ENCODE assay signal across 28 cellular contexts in the genomic region with DNA sequence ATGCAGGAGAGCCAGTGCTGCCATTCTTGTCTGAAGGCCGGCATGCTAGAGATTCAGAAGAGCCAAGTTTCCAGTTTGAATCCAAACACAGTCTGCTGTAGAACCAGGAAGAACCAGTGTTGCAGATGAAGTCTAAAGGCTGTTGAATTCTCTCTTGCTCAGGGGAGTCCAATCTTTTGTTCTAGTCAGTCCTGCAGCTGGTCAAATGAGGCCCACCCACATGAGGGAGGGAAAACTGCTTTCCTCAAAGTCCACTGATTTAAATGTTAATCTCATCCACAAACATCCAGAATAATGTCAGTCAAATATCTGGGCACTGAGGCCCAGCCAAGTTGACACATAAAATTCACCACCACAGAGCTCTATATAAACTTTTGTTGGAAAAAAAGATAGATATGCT.
"Had no signal": no experiment of that assay in that cellular context is flagged by ENCODE, and none has a peak within 500 bp of the region (broad histone marks: within the 10 kb centered on the region; RNA-seq: fewer than 3 reads in every experiment).

No MANE protein-coding gene starts in this region.

- H3K27me3 ChIP-seq: colonic mucosa, esophagus squamous epithelium, hepatocyte, neural progenitor cell, spleen, testis, tibial nerve, upper lobe of left lung had no signal

- H3K79me2 ChIP-seq: hepatocyte had no signal

- H3K4me1 ChIP-seq: colonic mucosa, prostate gland, spleen, testis had no signal

- H3K27ac ChIP-seq: colonic mucosa, esophagus squamous epithelium, hepatocyte, lower lobe of right lung, neural progenitor cell, prostate gland, skin epidermis, spleen, testis, tibial nerve, upper lobe of left lung had no signal

- H3K36me3 ChIP-seq: colonic mucosa, esophagus squamous epithelium, lower lobe of right lung, neural progenitor cell, prostate gland, upper lobe of left lung had no signal

- ATAC-seq: left lobe of liver; lower lobe of right lung; mucosa of descending colon; natural killer cell treated with Interleukin-12 subunit alpha and Interleukin-12 subunit beta and Interleukin-15 and Interleukin-18, amount 100 ng/mL, for 72 hours; right cardiac atrium; stimulated activated memory B cell treated with anti-CD40 and anti-IgM and Interleukin-4, amounts not matched to agents 10 μg/mL and 1 μg/mL and 100 μg/mL, for 72 hours; stimulated activated naive CD8-positive, alpha-beta T cell treated with anti-CD3 and anti-CD28 coated beads, Interleukin-15, Interleukin-2, amounts not matched to agents 100 U/mL and 50 U/mL, for 24 hours had no signal

- H3K4me3 ChIP-seq: colonic mucosa, esophagus squamous epithelium, hepatocyte, lower lobe of right lung, mucosa of descending colon, neural progenitor cell, prostate gland, skin epidermis, spleen, testis, tibial nerve, upper lobe of left lung had no signal

- FAIRE-seq: endometrium, frontal cortex, kidney, urothelium cell line had no signal

- H2AFZ ChIP-seq: hepatocyte, neural progenitor cell had no signal

- DNase-seq: colonic mucosa; dermis blood vessel endothelial cell; effector memory CD4-positive, alpha-beta T cell; erythroblast; esophagus squamous epithelium; kidney; lower lobe of right lung; mucosa of descending colon; naive B cell; nucleus accumbens; right cardiac atrium; spleen; stimulated activated CD4-positive, alpha-beta T cell treated with anti-CD3 and anti-CD28 coated beads, Interleukin-4, amount 100 ng/mL, for 4 hours; stimulated activated naive CD8-positive, alpha-beta T cell treated with anti-CD3 and anti-CD28 coated beads, Interleukin-15, Interleukin-2, amounts not matched to agents 100 U/mL and 50 U/mL, for 24 hours; substantia nigra; testis; upper lobe of left lung had no signal

- H3K4me2 ChIP-seq: hepatocyte, neural progenitor cell had no signal

- H3K9ac ChIP-seq: neural progenitor cell had no signal

- H3K9me3 ChIP-seq: colonic mucosa, esophagus squamous epithelium, lower lobe of right lung, mucosa of descending colon, prostate gland, spleen, testis, tibial nerve, upper lobe of left lung had no signal
